ENCODE assay signal across 18 cellular contexts in genomic region chr9:36358486-36358885, GRCh38. TPM values are rescaled to one million over a fixed set of nuclear protein-coding genes. Genes with fewer than 3 reads are reported as not detected.
DNase-seq lines count a peak whose midpoint lies in the region; ATAC-seq, FAIRE-seq and TF ChIP-seq lines count a peak whose summit lies in the region.
"Had no signal": no experiment of that assay in that cellular context is flagged by ENCODE, and none has a peak within 500 bp of the region (broad histone marks: within the 10 kb centered on the region; RNA-seq: fewer than 3 reads in every experiment).

No MANE protein-coding gene starts in this region.

- H3K4me2 ChIP-seq in endothelial cell of umbilical vein (ENCODE audit: insufficient read depth, low read length) (no peak overlapping the region), GM23248 (ENCODE audit: unreplicated experiment) (no peak overlapping the region)

- peak overlapping the region; percentile 14 for H3K27ac Mint-ChIP-seq in activated T-cell treated with anti-CD3 and anti-CD28 coated beads, Interleukin-2, amount 50 U/mL, for 24 hours
- peak overlapping the region; percentile 6 to 58 (median 9) for H3K27ac Mint-ChIP-seq in CD4-positive, CD25-positive, alpha-beta regulatory T cell
- H3K27ac Mint-ChIP-seq: B cell had no signal

- POLR2A ChIA-PET in endothelial cell of umbilical vein (lab: Charles Lee), result no interaction called here

- no peaks in the 10 kb centered on the region for H3K27me3 ChIP-seq in CD4-positive, CD25-positive, alpha-beta regulatory T cell (ENCODE audit: control insufficient read depth, insufficient read depth, low read length)
- H3K27me3 ChIP-seq in endothelial cell of umbilical vein (ENCODE audit: control insufficient read depth in 2 of 2, insufficient read depth in 2 of 2, low read length in 2 of 2) (no peaks in the 10 kb centered on the region), GM23248 (replicated peaks; ENCODE audit: insufficient read depth) (no peaks in the 10 kb centered on the region)

- H3K9ac ChIP-seq in endothelial cell of umbilical vein (replicated peaks; ENCODE audit: extremely low read depth, insufficient read depth, low read length) (no peak overlapping the region), GM23248 (no peak overlapping the region)

- H3K4me3 Mint-ChIP-seq in activated T-cell treated with anti-CD3 and anti-CD28 coated beads, Interleukin-2, amount 50 U/mL, for 24 hours, result no peak overlapping the region
- H3K4me3 Mint-ChIP-seq in CD4-positive, CD25-positive, alpha-beta regulatory T cell, result no peak overlapping the region
- H3K4me3 Mint-ChIP-seq: B cell; CD4-positive, alpha-beta memory T cell had no signal

- H3K4me3 ChIP-seq in CD4-positive, CD25-positive, alpha-beta regulatory T cell (ENCODE audit: low read depth, low read length), result no peak overlapping the region
- H3K4me3 ChIP-seq in endothelial cell of umbilical vein (replicated peaks in 1 of 3; ENCODE audit: insufficient read depth in 1 of 3, low read depth in 1 of 3, low read length in 3 of 3) (no peak overlapping the region), GM23248 (no peak overlapping the region)
- H3K4me3 ChIP-seq: HAP-1 had no signal

- no peaks in the 10 kb centered on the region for H3K9me2 ChIP-seq in GM23248 (ENCODE audit: insufficient read depth)

- no peaks in the 10 kb centered on the region for H3K9me3 ChIP-seq in CD4-positive, CD25-positive, alpha-beta regulatory T cell (ENCODE audit: control insufficient read depth in 2 of 2, low read length in 2 of 2)
- no peaks in the 10 kb centered on the region for H3K9me3 ChIP-seq in endothelial cell of umbilical vein (replicated peaks; ENCODE audit: control insufficient read depth, insufficient read depth, low read length)
- H3K9me3 ChIP-seq in GM23248 (ENCODE audit: low read depth), result no peaks in the 10 kb centered on the region
- H3K9me3 ChIP-seq: HAP-1 had no signal

- H4K20me1 ChIP-seq in endothelial cell of umbilical vein (replicated peaks; ENCODE audit: control insufficient read depth, extremely low read depth, insufficient read depth, low read length), result no peaks in the 10 kb centered on the region
- 0 out of 2 replicates have a peak, but pooled peaks cover 3% of the 10 kb centered on the region for H4K20me1 ChIP-seq in GM23248 (ENCODE audit: insufficient read depth)

- no peak overlapping the region for H2AFZ ChIP-seq in endothelial cell of umbilical vein (ENCODE audit: low read depth, low read length)
- no peak overlapping the region for H2AFZ ChIP-seq in GM23248

- peaks cover 64% of the 10 kb centered on the region for H3K36me3 ChIP-seq in CD4-positive, CD25-positive, alpha-beta regulatory T cell (ENCODE audit: control insufficient read depth, insufficient read depth, low read length)
- H3K36me3 ChIP-seq in endothelial cell of umbilical vein (ENCODE audit: control insufficient read depth in 2 of 2, extremely low read depth in 1 of 2, insufficient read depth in 2 of 2, low read length in 2 of 2) (peaks cover 4 to 6% of the 10 kb centered on the region in 2 experiments), GM23248 (ENCODE audit: low read depth) (peaks cover 35% of the 10 kb centered on the region)

- no peak for FAIRE-seq in endothelial cell of umbilical vein (lab: Jason Lieb, UNC)
- FAIRE-seq: A204.1, D721Med, H1 had no signal

- WGBS in GM23248 (ENCODE audit: low coverage in 1 of 2, low lambda C conversion rate in 2 of 2, missing lambda C conversion rate in 2 of 2), 2 experiments, result 84% methylated on average over 5 of the region's 5 CpGs

- DNase-seq in activated T-cell treated with anti-CD3 and anti-CD28 coated beads, Interleukin-2, amount 50 U/mL, for 24 hours, result no peak
- no peak for DNase-seq in activated T-cell treated with anti-CD3 and anti-CD28 coated beads, Interleukin-2, amount 50 U/mL, for 1 hour
- DNase-seq in CD4-positive, CD25-positive, alpha-beta regulatory T cell, result no peak
- peak; percentile 14 for DNase-seq in LHCN-M2 (ENCODE audit: low read depth)
- peak; percentile 50 for DNase-seq in endothelial cell of umbilical vein (ENCODE audit: low read depth, low spot score)
- DNase-seq in NCI-H82 (lab: John Stamatoyannopoulos, UW), result no peak
- DNase-seq in GM23248, result no peak
- DNase-seq: C1 segment of cervical spinal cord; CD4-positive, alpha-beta memory T cell; COR-L47; DMS153; DND-41; GDM1 had no signal

- ATAC-seq in CD4-positive, CD25-positive, alpha-beta regulatory T cell (ENCODE audit: low read depth in 2 of 2), result no peak

- 0 out of 2 replicates have a peak, but pooled peaks cover 6% of the 10 kb centered on the region for H3F3A ChIP-seq in GM23248 (ENCODE audit: insufficient read depth)

- H3K27ac ChIP-seq in CD4-positive, CD25-positive, alpha-beta regulatory T cell (ENCODE audit: insufficient read depth, low read length, poor library complexity, severe bottlenecking), result no peak overlapping the region
- H3K27ac ChIP-seq in endothelial cell of umbilical vein (ENCODE audit: insufficient read depth, low read depth, low read length) (no peak overlapping the region), GM23248 (no peak overlapping the region)

- TF ChIP-seq CTCF in endothelial cell of umbilical vein (IDR thresholded peaks at IDR 0.05; ENCODE audit: extremely low read depth in 1 of 2, insufficient read depth in 1 of 2, low read depth in 1 of 2, low read length in 2 of 2), result no peak

- no peak for TF ChIP-seq POLR2A in endothelial cell of umbilical vein (IDR thresholded peaks at IDR 0.05; ENCODE audit: low read depth, low read length)

- peaks cover 9% of the 10 kb centered on the region for H3K4me1 ChIP-seq in CD4-positive, CD25-positive, alpha-beta regulatory T cell (ENCODE audit: control insufficient read depth, insufficient read depth, low read length, poor library complexity, severe bottlenecking)
- H3K4me1 ChIP-seq in endothelial cell of umbilical vein (ENCODE audit: control insufficient read depth, extremely low read depth, insufficient read depth, low read length), result no peaks in the 10 kb centered on the region
- no peaks in the 10 kb centered on the region for H3K4me1 ChIP-seq in GM23248 (ENCODE audit: insufficient read depth)
- H3K4me1 ChIP-seq: HAP-1 had no signal

- no peaks in the 10 kb centered on the region for H3K27me3 Mint-ChIP-seq in activated T-cell treated with anti-CD3 and anti-CD28 coated beads, Interleukin-2, amount 50 U/mL, for 24 hours
- no peaks in the 10 kb centered on the region for H3K27me3 Mint-ChIP-seq in CD4-positive, CD25-positive, alpha-beta regulatory T cell
- H3K27me3 Mint-ChIP-seq: B cell; CD4-positive, alpha-beta memory T cell had no signal

- H3K9me3 Mint-ChIP-seq in activated T-cell treated with anti-CD3 and anti-CD28 coated beads, Interleukin-2, amount 50 U/mL, for 24 hours, result no peaks in the 10 kb centered on the region
- H3K9me3 Mint-ChIP-seq in CD4-positive, CD25-positive, alpha-beta regulatory T cell, result no peaks in the 10 kb centered on the region

- in situ Hi-C loops in GM23248 (cut with MboI), result no loop called here

- peaks cover 7% of the 10 kb centered on the region for H3K4me1 Mint-ChIP-seq in activated T-cell treated with anti-CD3 and anti-CD28 coated beads, Interleukin-2, amount 50 U/mL, for 24 hours (ENCODE audit: low read depth)
- peaks cover 15 to 35% (median 25%) of the 10 kb centered on the region in 4 donors for H3K4me1 Mint-ChIP-seq in CD4-positive, CD25-positive, alpha-beta regulatory T cell
- H3K4me1 Mint-ChIP-seq: B cell had no signal

- CTCF ChIA-PET in endothelial cell of umbilical vein (lab: Charles Lee), result no interaction called here

- intact Hi-C loops in endothelial cell of umbilical vein (cut with micrococcal nuclease), result no loop called here

- BruUV-seq in endothelial cell of umbilical vein (replicated peaks; lab: Mats Ljungman, UMichigan), result no TSS peak

- dilution Hi-C loops in endothelial cell of umbilical vein (cut with MboI; ENCODE audit: extremely low pct_ligation_motif_present, low sequenced_read_pairs), result no loop called here

- H3K36me3 Mint-ChIP-seq in activated T-cell treated with anti-CD3 and anti-CD28 coated beads, Interleukin-2, amount 50 U/mL, for 24 hours (ENCODE audit: low read depth), result peaks cover 81% of the 10 kb centered on the region
- H3K36me3 Mint-ChIP-seq in CD4-positive, CD25-positive, alpha-beta regulatory T cell, result peaks cover 16% of the 10 kb centered on the region

- H3K79me2 ChIP-seq in endothelial cell of umbilical vein (ENCODE audit: control insufficient read depth, insufficient read depth, low read length), result peaks cover 6% of the 10 kb centered on the region
- peaks cover 39% of the 10 kb centered on the region for H3K79me2 ChIP-seq in GM23248 (ENCODE audit: insufficient read depth)

- peaks cover 3% of the 10 kb centered on the region for H3K9me1 ChIP-seq in endothelial cell of umbilical vein (replicated peaks; ENCODE audit: control insufficient read depth, extremely low read depth, insufficient read depth, low read length)

TF ChIP-seq in endothelial cell of umbilical vein, 7 proteins besides CTCF, POLR2A, EP300 and RAD21 (continues in another document):
- TF ChIP-seq MAX (IDR thresholded peaks at IDR 0.05; ENCODE audit: insufficient read depth, insufficient read length), result no peak
- no peak for TF ChIP-seq MYC (IDR thresholded peaks at IDR 0.05; ENCODE audit: low read depth, low read length)
- no peak for TF ChIP-seq EZH2 (IDR thresholded peaks at IDR 0.05; ENCODE audit: borderline replicate concordance, low read depth, low read length, severe bottlenecking)
- TF ChIP-seq FOS (IDR thresholded peaks at IDR 0.05; ENCODE audit: borderline replicate concordance, insufficient read depth, low read length), result no peak
- no peak for TF ChIP-seq POLR2AphosphoS5 (IDR thresholded peaks at IDR 0.05; ENCODE audit: insufficient read depth, low read depth, low read length)
- TF ChIP-seq JUN (IDR thresholded peaks at IDR 0.05; ENCODE audit: borderline replicate concordance, insufficient read depth, insufficient read length, low read depth), result no peak

RNA-seq across cellular contexts. Expression of gene RNF38, which starts 41.6 kb away (rescaled TPM):
- 103 TPM for total RNA-seq in CD4-positive, CD25-positive, alpha-beta regulatory T cell
- polyA plus RNA-seq in CD4-positive, CD25-positive, alpha-beta regulatory T cell, result 10 to 100 TPM; 16.0 to 22.8 (median 19.2) TPM
- 10.3 and 13.5 TPM in 2 replicates for total RNA-seq in LHCN-M2 (2014; rRNA removed)
- 9.7 TPM for polyA plus RNA-seq in LHCN-M2 (2012)
- total RNA-seq in endothelial cell of umbilical vein, result 36.7 and 47.2 TPM in 2 replicates
- polyA plus RNA-seq in endothelial cell of umbilical vein, result 36.7 and 37.4 TPM in 2 replicates
- 23.0 and 30.5 TPM in 2 replicates for polyA plus RNA-seq in endothelial cell of umbilical vein (2011; cell fraction: cytosol; rRNA removed)
- polyA plus RNA-seq in endothelial cell of umbilical vein (2011; cell fraction: nucleus; rRNA removed), result 31.5 and 33.5 TPM in 2 replicates
- polyA plus RNA-seq in endothelial cell of umbilical vein (2012), result 19.2 and 23.2 TPM in 2 replicates
- 89.2 and 99.3 TPM in 2 replicates for polyA minus RNA-seq in endothelial cell of umbilical vein
- polyA minus RNA-seq in endothelial cell of umbilical vein (2011; cell fraction: cytosol; rRNA and poly(A)+ RNA removed), result 13.4 TPM
- polyA minus RNA-seq in endothelial cell of umbilical vein (2011; cell fraction: nucleus; rRNA and poly(A)+ RNA removed), result 35.6 and 46.8 TPM in 2 replicates
- total RNA-seq in GM23248 (2014; rRNA removed; shearing (Covaris generic)), result 10.7 and 16.5 TPM in 2 replicates
- polyA plus RNA-seq in GM23248 (2016; fragmentation: Nextera tagmentation; extraction: Ambion mirVana), result 6.2 and 6.7 TPM in 2 replicates

Comparison
In these comparisons a context has a peak if more than half of its experiments do, and no peak if none do; other contexts are left out.
1. DNase-seq: peak in LHCN-M2 (single experiment) and endothelial cell of umbilical vein (single experiment); none in activated T-cell treated with anti-CD3 and anti-CD28 coated beads, Interleukin-2, amount 50 U/mL, for 24 hours (single experiment), activated T-cell treated with anti-CD3 and anti-CD28 coated beads, Interleukin-2, amount 50 U/mL, for 1 hour (single experiment), CD4-positive, CD25-positive, alpha-beta regulatory T cell (0 of 3), NCI-H82 (single experiment) and GM23248 (single experiment).